8 cellular contexts compared by ENCODE assay signal in genomic region chr17:27466748-27467375, GRCh38. TPM values are rescaled to one million over a fixed set of nuclear protein-coding genes. Genes with fewer than 3 reads are reported as not detected.
DNase-seq lines count a peak whose midpoint lies in the region; ATAC-seq and TF ChIP-seq lines count a peak whose summit lies in the region.

No MANE protein-coding gene starts in this region.

- no peak for TF ChIP-seq CTCF in WERI-Rb-1 (IDR thresholded peaks at IDR 0.05; ENCODE audit: low read depth, low read length)

- H2BK12ac ChIP-seq in mesenchymal stem cell (ENCODE audit: low read length in 2 of 2) = no peak overlapping the region

- H2BK15ac ChIP-seq in mesenchymal stem cell (ENCODE audit: low read depth, poor library complexity, severe bottlenecking) = no peak overlapping the region

- H2BK5ac ChIP-seq in mesenchymal stem cell (ENCODE audit: low read depth, low read length, poor library complexity, severe bottlenecking) = no peak overlapping the region

- H4K91ac ChIP-seq in mesenchymal stem cell (ENCODE audit: low read length) = no peak overlapping the region

- H3K9me3 ChIP-seq in right cardiac atrium (ENCODE audit: control insufficient read depth, low read length) (no peaks in the 10 kb centered on the region), mesenchymal stem cell (ENCODE audit: control insufficient read depth, low read length) (no peaks in the 10 kb centered on the region), WERI-Rb-1 (ENCODE audit: severe bottlenecking) (no peaks in the 10 kb centered on the region)

- H3K4me1 ChIP-seq in right cardiac atrium (ENCODE audit: control insufficient read depth, insufficient read depth, low read length) (peaks cover 8% of the 10 kb centered on the region), mesenchymal stem cell (ENCODE audit: control insufficient read depth, insufficient read depth, low read depth, low read length) (peaks cover 18% of the 10 kb centered on the region)

- H3K4ac ChIP-seq in mesenchymal stem cell (ENCODE audit: low read depth in 1 of 2, low read length in 2 of 2) = no peak overlapping the region

- H3K9ac ChIP-seq in mesenchymal stem cell (ENCODE audit: low read length) = no peak overlapping the region

- H3K14ac ChIP-seq in mesenchymal stem cell (ENCODE audit: low read length in 2 of 2) = no peak overlapping the region

- WGBS in right cardiac atrium = 63% methylated on average over 13 of the region's 13 CpGs
- 86% methylated on average over 12 of the region's 13 CpGs for WGBS in mesenchymal stem cell

- no peak overlapping the region for H3K4me3 ChIP-seq in right cardiac atrium (ENCODE audit: low read length)
- no peak overlapping the region for H3K4me3 ChIP-seq in mesenchymal stem cell (ENCODE audit: insufficient read depth in 1 of 2, low read depth in 1 of 2, low read length in 2 of 2)
- no peak overlapping the region for H3K4me3 ChIP-seq in WERI-Rb-1 (ENCODE audit: low read depth, low read length)

- peaks cover 25% of the 10 kb centered on the region for H3K79me1 ChIP-seq in mesenchymal stem cell (replicated peaks; ENCODE audit: low read length, poor library complexity, severe bottlenecking)

- intact Hi-C loops in right cardiac atrium (cut with DNase I) = no loop called here

- H3K27ac ChIP-seq in right cardiac atrium (ENCODE audit: low read length) = peak overlapping the region; percentile 63
- H3K27ac ChIP-seq in mesenchymal stem cell (ENCODE audit: low read length, poor library complexity, severe bottlenecking) = no peak overlapping the region
- H3K27ac ChIP-seq in WERI-Rb-1 = no peak overlapping the region

- no peak overlapping the region for H2AFZ ChIP-seq in mesenchymal stem cell (ENCODE audit: low read depth, low read length)

- H4K8ac ChIP-seq in mesenchymal stem cell (ENCODE audit: low read length) = no peak overlapping the region

- H2AK5ac ChIP-seq in mesenchymal stem cell (ENCODE audit: low read length, severe bottlenecking) = no peak overlapping the region

- ATAC-seq in GM18873 (IDR thresholded peaks at IDR 0.05; ENCODE audit: low FRiP score, unreplicated experiment) (peak; percentile 59), HG02970 (IDR thresholded peaks at IDR 0.05; ENCODE audit: low FRiP score, unreplicated experiment) (peak; percentile 53), right cardiac atrium (peak; percentile 28 to 75)

- H3K23ac ChIP-seq in mesenchymal stem cell (ENCODE audit: low read length in 2 of 2) = no peak overlapping the region

- H3K36me3 ChIP-seq in mesenchymal stem cell (ENCODE audit: control insufficient read depth in 1 of 2, insufficient read depth in 2 of 2, low read depth in 1 of 2, low read length in 2 of 2) (no peaks in the 10 kb centered on the region), WERI-Rb-1 (no peaks in the 10 kb centered on the region)

- H3K27me3 ChIP-seq in right cardiac atrium (ENCODE audit: control insufficient read depth, insufficient read depth) (no peaks in the 10 kb centered on the region), mesenchymal stem cell (ENCODE audit: control insufficient read depth in 1 of 2, insufficient read depth in 1 of 2, low read length in 2 of 2) (no peaks in the 10 kb centered on the region), WERI-Rb-1 (ENCODE audit: insufficient read depth, low read depth, severe bottlenecking) (no peaks in the 10 kb centered on the region)

- no peak overlapping the region for H3K18ac ChIP-seq in mesenchymal stem cell (ENCODE audit: low read depth in 1 of 2, low read length in 2 of 2)

- no peak overlapping the region for H3K4me2 ChIP-seq in mesenchymal stem cell (ENCODE audit: low read length, poor library complexity, severe bottlenecking)

- DNase-seq in activated CD4-positive, CD25-positive, alpha-beta regulatory T cell treated with anti-CD3 and anti-CD28 coated beads, Interleukin-2, amount 50 U/mL, for 72 hours = peak; percentile 74
- peak in 1 of 3 donors; percentile 65 for DNase-seq in right cardiac atrium
- no peak for DNase-seq in NCI-H1417 (lab: John Stamatoyannopoulos, UW)
- no peak for DNase-seq in mesenchymal stem cell
- no peak for DNase-seq in WERI-Rb-1
- no peak for DNase-seq in Kasumi-1 (lab: John Stamatoyannopoulos, UW)

- no peak overlapping the region for H2BK120ac ChIP-seq in mesenchymal stem cell (ENCODE audit: low read depth, low read length)

RNA-seq across cellular contexts. Expression of gene KSR1, which starts 10.6 kb away (rescaled TPM):
- total RNA-seq in right cardiac atrium = 10 to 100 TPM; 13.1 to 22.7 (median 14.1) TPM
- polyA plus RNA-seq in right cardiac atrium = 8.7 TPM
- 20.6 TPM for polyA plus RNA-seq in mesenchymal stem cell (2013, experiment 1 of 2)
- 20.0 TPM for polyA plus RNA-seq in mesenchymal stem cell (2013, experiment 2 of 2)
